In genomic region chr9:134373269-134373668, GRCh38 we compare ENCODE assay signal across 11 cellular contexts. TPM values are rescaled to one million over a fixed set of nuclear protein-coding genes. Genes with fewer than 3 reads are reported as not detected.
DNase-seq lines count a peak whose midpoint lies in the region; ATAC-seq and TF ChIP-seq lines count a peak whose summit lies in the region.
"Had no signal": no experiment of that assay in that cellular context is flagged by ENCODE, and none has a peak within 500 bp of the region (broad histone marks: within the 10 kb centered on the region; RNA-seq: fewer than 3 reads in every experiment).

No MANE protein-coding gene starts in this region.

- no peak overlapping the region for H3K9ac ChIP-seq in endodermal cell (ENCODE audit: extremely low read depth, low read length, poor library complexity, severe bottlenecking)

- H3K4me3 Mint-ChIP-seq in endodermal cell = no peak overlapping the region
- H3K4me3 Mint-ChIP-seq in activated naive CD8-positive, alpha-beta T cell treated with anti-CD3 and anti-CD28 coated beads, Interleukin-2, amount 50 U/mL, for 24 hours = no peak overlapping the region
- H3K4me3 Mint-ChIP-seq: activated naive CD8-positive, alpha-beta T cell treated with anti-CD3 and anti-CD28 coated beads for 36 hours; T-helper 2 cell treated with Interferon-gamma antibody and Interleukin-4, amounts not matched to agents 5 μg/mL and 100 μg/mL, for 36 hours had no signal

- H3K4me1 ChIP-seq in endodermal cell (ENCODE audit: control insufficient read depth, insufficient read depth, low read length) (no peaks in the 10 kb centered on the region), neutrophil (ENCODE audit: control insufficient read depth in 1 of 2, insufficient read depth in 1 of 2, low read depth in 1 of 2, low read length in 1 of 2) (peaks cover 96% of the 10 kb centered on the region in 2 experiments), Peyer's patch (peaks cover 0 to 91% (median 16%) of the 10 kb centered on the region in 4 donors), uterus (peaks cover 14 to 67% of the 10 kb centered on the region in 2 donors)

- TF ChIP-seq CTCF in C4-2B (conservative IDR thresholded peaks at IDR 0.05) (no peak; the same call in 1 of the 2 replicates), NB4 (IDR thresholded peaks at IDR 0.05; ENCODE audit: low read depth, low read length) (peak; percentile 20), endodermal cell (conservative IDR thresholded peaks at IDR 0.05) (peak; percentile 41), neutrophil (IDR thresholded peaks at IDR 0.05) (no peak), Peyer's patch (IDR thresholded peaks at IDR 0.05) (no peak), uterus (IDR thresholded peaks at IDR 0.05) (no peak)

- no peaks in the 10 kb centered on the region for H3K36me3 Mint-ChIP-seq in endodermal cell (ENCODE audit: low read depth)
- no peaks in the 10 kb centered on the region for H3K36me3 Mint-ChIP-seq in activated naive CD8-positive, alpha-beta T cell treated with anti-CD3 and anti-CD28 coated beads, Interleukin-2, amount 50 U/mL, for 24 hours (ENCODE audit: low read depth)
- H3K36me3 Mint-ChIP-seq: activated naive CD8-positive, alpha-beta T cell treated with anti-CD3 and anti-CD28 coated beads for 36 hours had no signal

- H3K36me3 ChIP-seq in endodermal cell (ENCODE audit: control insufficient read depth, insufficient read depth, low read length) (no peaks in the 10 kb centered on the region), neutrophil (no peaks in the 10 kb centered on the region), Peyer's patch (peaks cover 0 to 4% (median 0%) of the 10 kb centered on the region in 3 donors), uterus (no peaks in the 10 kb centered on the region)

- intact Hi-C loops in uterus (cut with DNase I; ENCODE audit: low total_unique reads) = no loop called here

- ATAC-seq in activated naive CD8-positive, alpha-beta T cell treated with anti-CD3 and anti-CD28 coated beads, Interleukin-2, amount 50 U/mL, for 24 hours = no peak

- peaks cover 6% of the 10 kb centered on the region for H3K4me1 Mint-ChIP-seq in endodermal cell
- no peaks in the 10 kb centered on the region for H3K4me1 Mint-ChIP-seq in activated naive CD8-positive, alpha-beta T cell treated with anti-CD3 and anti-CD28 coated beads, Interleukin-2, amount 50 U/mL, for 24 hours

- H3K27me3 ChIP-seq in endodermal cell (ENCODE audit: control insufficient read depth, insufficient read depth, low read length, poor library complexity, severe bottlenecking) (no peaks in the 10 kb centered on the region), neutrophil (no peaks in the 10 kb centered on the region), Peyer's patch (no peaks in the 10 kb centered on the region), uterus (no peaks in the 10 kb centered on the region)

- no peaks in the 10 kb centered on the region for H3K27me3 Mint-ChIP-seq in endodermal cell (ENCODE audit: insufficient read depth)
- no peaks in the 10 kb centered on the region for H3K27me3 Mint-ChIP-seq in activated naive CD8-positive, alpha-beta T cell treated with anti-CD3 and anti-CD28 coated beads, Interleukin-2, amount 50 U/mL, for 24 hours
- H3K27me3 Mint-ChIP-seq: activated naive CD8-positive, alpha-beta T cell treated with anti-CD3 and anti-CD28 coated beads for 36 hours had no signal

- 80 to 92% methylated on average over 2 to 13 of the region's 13 CpGs for WGBS in endodermal cell (ENCODE audit: insufficient coverage in 1 of 2, insufficient read length in 1 of 2), 2 experiments

- H3K9me3 ChIP-seq in endodermal cell (ENCODE audit: control insufficient read depth, low read length) (no peaks in the 10 kb centered on the region), neutrophil (no peaks in the 10 kb centered on the region), Peyer's patch (no peaks in the 10 kb centered on the region), uterus (no peaks in the 10 kb centered on the region)

- DNase-seq in NB4 (ENCODE audit: low read depth) (peak; percentile 91), endodermal cell (no peak), Peyer's patch (no peak), uterus (no peak)
- no peak for DNase-seq in activated naive CD8-positive, alpha-beta T cell treated with anti-CD3 and anti-CD28 coated beads, Interleukin-2, amount 50 U/mL, for 24 hours
- no peak for DNase-seq in activated effector memory CD4-positive, alpha-beta T cell treated with Interleukin-2 at 50 U/mL for 16 hours
- DNase-seq: activated naive CD8-positive, alpha-beta T cell treated with anti-CD3 and anti-CD28 coated beads for 36 hours; NCI-H187 had no signal

- H3K4me3 ChIP-seq in NB4 (ENCODE audit: low read depth, low read length) = peak overlapping the region; percentile 82
- no peak overlapping the region for H3K4me3 ChIP-seq in endodermal cell (ENCODE audit: low read length)
- H3K4me3 ChIP-seq in neutrophil (ENCODE audit: low read depth in 1 of 2, low read length in 1 of 2) = peak overlapping the region; percentile 53 to 56
- no peak overlapping the region for H3K4me3 ChIP-seq in Peyer's patch
- no peak overlapping the region for H3K4me3 ChIP-seq in uterus

- peak overlapping the region; percentile 98 for H3K27ac ChIP-seq in C4-2B
- no peak overlapping the region for H3K27ac ChIP-seq in endodermal cell (ENCODE audit: low read depth, low read length)
- H3K27ac ChIP-seq in neutrophil = peak overlapping the region; percentile 99
- H3K27ac ChIP-seq in Peyer's patch = peak overlapping the region in 2 of 4 donors; percentile 43 to 76
- H3K27ac ChIP-seq in uterus = no peak overlapping the region

- H3K27ac Mint-ChIP-seq in endodermal cell = peak overlapping the region; percentile 61
- no peak overlapping the region for H3K27ac Mint-ChIP-seq in activated naive CD8-positive, alpha-beta T cell treated with anti-CD3 and anti-CD28 coated beads, Interleukin-2, amount 50 U/mL, for 24 hours
- H3K27ac Mint-ChIP-seq: activated naive CD8-positive, alpha-beta T cell treated with anti-CD3 and anti-CD28 coated beads for 36 hours; T-helper 2 cell treated with Interferon-gamma antibody and Interleukin-4, amounts not matched to agents 5 μg/mL and 100 μg/mL, for 36 hours had no signal

- TF ChIP-seq POLR2A in NB4 (IDR thresholded peaks at IDR 0.05; ENCODE audit: extremely low read depth, insufficient read length) (peak; percentile 33), Peyer's patch (IDR thresholded peaks at IDR 0.05) (no peak), uterus (IDR thresholded peaks at IDR 0.05) (no peak)

- H3K9me3 Mint-ChIP-seq in endodermal cell = no peaks in the 10 kb centered on the region
- H3K9me3 Mint-ChIP-seq in activated naive CD8-positive, alpha-beta T cell treated with anti-CD3 and anti-CD28 coated beads, Interleukin-2, amount 50 U/mL, for 24 hours = no peaks in the 10 kb centered on the region
- H3K9me3 Mint-ChIP-seq: activated naive CD8-positive, alpha-beta T cell treated with anti-CD3 and anti-CD28 coated beads for 36 hours; T-helper 2 cell treated with Interferon-gamma antibody and Interleukin-4, amounts not matched to agents 5 μg/mL and 100 μg/mL, for 36 hours had no signal

RNA-seq across cellular contexts. Expression of gene RXRA, which starts 47.0 kb away (rescaled TPM):
- total RNA-seq in endodermal cell (10 to 100 TPM; 58.3 to 70.6 TPM), Peyer's patch (10 to 100 TPM; 54.5 to 83.6 (median 65.4) TPM), uterus (10 to 100 TPM; 17.1 to 84.6 (median 24.0) TPM)
- 37.4 TPM for polyA plus RNA-seq in endodermal cell (2013, experiment 1 of 2)
- 33.9 TPM for polyA plus RNA-seq in endodermal cell (2013, experiment 2 of 2)

Comparison
In these comparisons a context has a peak if more than half of its experiments do, and no peak if none do; other contexts are left out.
1. H3K27ac ChIP-seq: peak in C4-2B (single experiment) and neutrophil (single experiment); none in endodermal cell (single experiment) and uterus (0 of 2).
2. CTCF ChIP-seq: peak in NB4 (single experiment) and endodermal cell (single experiment); none in C4-2B (single experiment), neutrophil (single experiment), Peyer's patch (0 of 6) and uterus (0 of 4).
3. H3K4me3 ChIP-seq: peak in NB4 (single experiment) and neutrophil (2 of 2); none in endodermal cell (single experiment), Peyer's patch (0 of 4) and uterus (0 of 2).